In the genomic region with DNA sequence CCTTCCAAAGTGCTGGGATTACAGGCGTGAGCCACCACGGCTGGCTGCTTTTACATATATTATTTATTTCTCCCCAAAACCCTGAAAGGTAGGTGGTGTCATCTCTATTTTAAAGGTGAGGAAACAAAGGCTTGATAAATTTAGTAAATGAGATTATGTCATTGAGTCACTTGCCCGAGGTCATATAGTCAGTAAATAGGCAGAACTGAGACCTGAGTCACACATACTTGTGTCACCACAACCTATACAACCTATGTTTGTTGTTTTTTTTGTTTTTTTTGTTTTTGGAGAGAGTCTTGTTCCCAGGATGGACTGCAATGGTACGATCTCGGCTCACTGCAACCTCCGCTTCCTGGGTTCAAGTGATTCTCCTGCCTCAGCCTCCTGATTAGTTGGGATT, we compare ENCODE assay signal across 24 cellular contexts. TPM values are rescaled to one million over a fixed set of nuclear protein-coding genes. Genes with fewer than 3 reads are reported as not detected.
DNase-seq lines count a peak whose midpoint lies in the region; ATAC-seq and TF ChIP-seq lines count a peak whose summit lies in the region.
"Had no signal": no experiment of that assay in that cellular context is flagged by ENCODE, and none has a peak within 500 bp of the region (broad histone marks: within the 10 kb centered on the region; RNA-seq: fewer than 3 reads in every experiment).

No MANE protein-coding gene starts in this region.

- H3K9me3 ChIP-seq in RWPE2 (ENCODE audit: severe bottlenecking) (no peaks in the 10 kb centered on the region), fibroblast of lung (ENCODE audit: control insufficient read depth, insufficient read depth, low read depth, low read length) (no peaks in the 10 kb centered on the region), A673 (ENCODE audit: low read depth, low read length, poor library complexity, severe bottlenecking) (no peaks in the 10 kb centered on the region)
- H3K9me3 ChIP-seq: sigmoid colon, SJCRH30, transverse colon had no signal

- H3K27ac ChIP-seq in RWPE2 (ENCODE audit: poor library complexity, severe bottlenecking) (no peak overlapping the region), fibroblast of lung (ENCODE audit: insufficient read depth, low read length) (peak overlapping the region; percentile 34), A673 (ENCODE audit: low read depth, low read length, poor library complexity, severe bottlenecking) (no peak overlapping the region)
- H3K27ac ChIP-seq: sigmoid colon, SJCRH30, transverse colon had no signal

- intact Hi-C loops in A673 (cut with micrococcal nuclease; ENCODE audit: unreplicated experiment): no loop called here

- no peak overlapping the region for H3K4me2 ChIP-seq in fibroblast of lung (ENCODE audit: extremely low read depth, insufficient read depth, low read length)

- no peak overlapping the region for H3K9ac ChIP-seq in fibroblast of lung (ENCODE audit: insufficient read depth, low read length)

- DNase-seq in AG08395 (ENCODE audit: low spot score): peak; percentile 21
- DNase-seq in ELR (ENCODE audit: low read depth): peak; percentile 93
- DNase-seq in RWPE2 (ENCODE audit: low spot score): no peak
- DNase-seq in fibroblast of lung (ENCODE audit: low read depth in 2 of 2): peak in 1 of 2 donors; percentile 45
- DNase-seq in A673 (ENCODE audit: low spot score): no peak
- no peak for DNase-seq in pons (ENCODE audit: low spot score)
- no peak for DNase-seq in NCI-H2171 (lab: John Stamatoyannopoulos, UW)
- no peak for DNase-seq in endothelial cell (ENCODE audit: low spot score)
- DNase-seq: activated CD4-positive, alpha-beta T cell treated with anti-CD3 and anti-CD28 coated beads for 1 hour; activated naive CD8-positive, alpha-beta T cell treated with anti-CD3 and anti-CD28 coated beads for 36 hours; CD4-positive, alpha-beta T cell; foreskin melanocyte; GDM1; left ventricle myocardium superior; NCI-H1105; NCI-H2029; NCI-H226; sigmoid colon; SJCRH30; stimulated activated CD4-positive, alpha-beta T cell treated with anti-CD3 and anti-CD28 coated beads, Interleukin-15, amount 100 ng/mL, for 24 hours; T-helper 1 cell; transverse colon had no signal

- H3K4me1 Mint-ChIP-seq in endothelial cell (ENCODE audit: unreplicated experiment): no peaks in the 10 kb centered on the region
- H3K4me1 Mint-ChIP-seq: neural crest cell had no signal

- no peak overlapping the region for H2AFZ ChIP-seq in fibroblast of lung (ENCODE audit: low read length)

- peaks cover 34% of the 10 kb centered on the region for H3K36me3 Mint-ChIP-seq in endothelial cell (ENCODE audit: low read depth, unreplicated experiment)

- no peaks in the 10 kb centered on the region for H3K27me3 Mint-ChIP-seq in endothelial cell (ENCODE audit: unreplicated experiment)
- H3K27me3 Mint-ChIP-seq: activated naive CD8-positive, alpha-beta T cell treated with anti-CD3 and anti-CD28 coated beads for 36 hours; CD4-positive, alpha-beta T cell had no signal

- H3K79me2 ChIP-seq in fibroblast of lung (ENCODE audit: control insufficient read depth, insufficient read depth, low read length): no peaks in the 10 kb centered on the region

- H3K27ac Mint-ChIP-seq in endothelial cell (ENCODE audit: unreplicated experiment): no peak overlapping the region
- H3K27ac Mint-ChIP-seq: activated naive CD8-positive, alpha-beta T cell treated with anti-CD3 and anti-CD28 coated beads for 36 hours; CD4-positive, alpha-beta T cell had no signal

- H3K9me3 Mint-ChIP-seq in endothelial cell (ENCODE audit: unreplicated experiment): no peaks in the 10 kb centered on the region
- H3K9me3 Mint-ChIP-seq: activated naive CD8-positive, alpha-beta T cell treated with anti-CD3 and anti-CD28 coated beads for 36 hours; CD4-positive, alpha-beta T cell; neural crest cell had no signal

- POLR2A ChIA-PET in A673 (lab: Charles Lee; ENCODE audit: low non-redundant PET): no interaction called here

- peak; percentile 62; the same call in 2 of the 3 replicates for ATAC-seq in RWPE2 (ENCODE audit: low read depth)
- ATAC-seq: left ventricle myocardium superior had no signal

- peaks cover 16% of the 10 kb centered on the region for H3K4me1 ChIP-seq in RWPE2 (ENCODE audit: insufficient read depth, poor library complexity, severe bottlenecking)
- H3K4me1 ChIP-seq in fibroblast of lung (ENCODE audit: control insufficient read depth, extremely low read depth, insufficient read depth, low read length): peaks cover 8% of the 10 kb centered on the region
- H3K4me1 ChIP-seq in A673 (ENCODE audit: insufficient read depth, low read length, poor library complexity, severe bottlenecking): no peaks in the 10 kb centered on the region
- H3K4me1 ChIP-seq: sigmoid colon, SJCRH30 had no signal

- H3K27me3 ChIP-seq in RWPE2 (ENCODE audit: insufficient read depth, poor library complexity, severe bottlenecking): no peaks in the 10 kb centered on the region
- no peaks in the 10 kb centered on the region for H3K27me3 ChIP-seq in fibroblast of lung (ENCODE audit: control insufficient read depth, insufficient read depth, low read length)
- H3K27me3 ChIP-seq in A673 (replicated peaks; ENCODE audit: insufficient read depth, low read depth, low read length, poor library complexity): no peaks in the 10 kb centered on the region
- H3K27me3 ChIP-seq: sigmoid colon, SJCRH30, transverse colon had no signal

- H4K20me1 ChIP-seq in fibroblast of lung (ENCODE audit: control insufficient read depth, extremely low read depth, insufficient read depth, low read length): no peaks in the 10 kb centered on the region

- BruUV-seq in A673 (replicated peaks; lab: Mats Ljungman, UMichigan): no TSS peak

- H3K4me3 ChIP-seq in RWPE2 (ENCODE audit: severe bottlenecking): no peak overlapping the region
- H3K4me3 ChIP-seq in fibroblast of lung (replicated peaks in 1 of 4; ENCODE audit: control extremely low read depth in 1 of 4, insufficient read depth in 1 of 4, low read depth in 3 of 4, low read length in 4 of 4): no peak overlapping the region
- H3K4me3 ChIP-seq in A673 (ENCODE audit: low read depth, low read length, poor library complexity, severe bottlenecking): no peak overlapping the region
- H3K4me3 ChIP-seq: sigmoid colon, SJCRH30, transverse colon had no signal

- CTCF ChIA-PET in A673 (lab: Charles Lee): no interaction called here

- H3K4me3 Mint-ChIP-seq in endothelial cell (ENCODE audit: unreplicated experiment): no peak overlapping the region
- H3K4me3 Mint-ChIP-seq: activated naive CD8-positive, alpha-beta T cell treated with anti-CD3 and anti-CD28 coated beads for 36 hours; CD4-positive, alpha-beta T cell; neural crest cell had no signal

- H3K36me3 ChIP-seq in RWPE2 (ENCODE audit: low read depth): peaks cover 76% of the 10 kb centered on the region
- H3K36me3 ChIP-seq in fibroblast of lung (ENCODE audit: control insufficient read depth, insufficient read depth, low read length): peaks cover 3% of the 10 kb centered on the region
- peaks cover 48% of the 10 kb centered on the region for H3K36me3 ChIP-seq in A673 (ENCODE audit: insufficient read depth, low read length, poor library complexity, severe bottlenecking)

- no peak for TF ChIP-seq CTCF in RWPE2 (IDR thresholded peaks at IDR 0.05; ENCODE audit: poor library complexity, severe bottlenecking)
- no peak for TF ChIP-seq CTCF in fibroblast of lung (conservative IDR thresholded peaks at IDR 0.05 in 1 of 2, IDR thresholded peaks at IDR 0.05 in 1 of 2; ENCODE audit: low read depth in 1 of 2, low read length in 2 of 2)
- no peak for TF ChIP-seq CTCF in A673 (conservative IDR thresholded peaks at IDR 0.05; ENCODE audit: low read depth, low read length)
- TF ChIP-seq CTCF in endothelial cell (IDR thresholded peaks at IDR 0.05; ENCODE audit: unreplicated experiment): no peak

RNA-seq across cellular contexts. Expression of gene TSFM, which starts 12.8 kb away (rescaled TPM):
- total RNA-seq in fibroblast of lung (15.5 and 20.3 TPM in 2 replicates), A673 (2021) (52.6 and 58.5 TPM in 2 replicates), endothelial cell (ENCODE audit: unreplicated experiment) (25.8 TPM)
- polyA plus RNA-seq in fibroblast of lung: 16.8 and 19.0 TPM in 2 replicates
- polyA plus RNA-seq in fibroblast of lung (2012): 32.2 and 40.9 TPM in 2 replicates
- polyA minus RNA-seq in fibroblast of lung (ENCODE audit: low replicate concordance): 7.3 and 10.9 TPM in 2 replicates

RNA-seq across cellular contexts. Expression of gene EEF1AKMT3, which starts 22.9 kb away (rescaled TPM):
- total RNA-seq in fibroblast of lung: 3.9 and 8.9 TPM in 2 replicates
- 6.7 and 11.9 TPM in 2 replicates for polyA plus RNA-seq in fibroblast of lung
- polyA plus RNA-seq in fibroblast of lung (2012): 4.3 and 7.2 TPM in 2 replicates
- polyA minus RNA-seq in fibroblast of lung (ENCODE audit: low replicate concordance): 8.7 and 24.9 TPM in 2 replicates
- 5.3 and 7.4 TPM in 2 replicates for total RNA-seq in A673 (2021)
- total RNA-seq in endothelial cell (ENCODE audit: unreplicated experiment): 8.6 TPM

RNA-seq across cellular contexts. Expression of gene AVIL, which starts 23.2 kb away (rescaled TPM):
- total RNA-seq in fibroblast of lung: 2.8 and 7.1 TPM in 2 replicates
- polyA plus RNA-seq in fibroblast of lung: 1.1 and 2.2 TPM in 2 replicates
- polyA plus RNA-seq in fibroblast of lung (2012): 0.96 and 1.9 TPM in 2 replicates
- 2.4 TPM in 1 of 2 replicates, not detected in the other for polyA minus RNA-seq in fibroblast of lung (ENCODE audit: low replicate concordance)
- 4.4 and 5.4 TPM in 2 replicates for total RNA-seq in A673 (2021)
- total RNA-seq in endothelial cell (ENCODE audit: unreplicated experiment): 4.5 TPM
- total RNA-seq: epithelial cell of proximal tubule had no signal

RNA-seq across cellular contexts. Expression of gene METTL1, which starts 23.4 kb away (rescaled TPM):
- 3.5 and 6.4 TPM in 2 replicates for total RNA-seq in fibroblast of lung
- polyA plus RNA-seq in fibroblast of lung: 16.9 and 28.5 TPM in 2 replicates
- 21.0 and 31.8 TPM in 2 replicates for polyA plus RNA-seq in fibroblast of lung (2012)
- 25.6 and 84.0 TPM in 2 replicates for polyA minus RNA-seq in fibroblast of lung (ENCODE audit: low replicate concordance)
- total RNA-seq in A673 (2021): 51.0 and 55.6 TPM in 2 replicates
- total RNA-seq in endothelial cell (ENCODE audit: unreplicated experiment): 10.6 TPM

RNA-seq across cellular contexts. Expression of gene CYP27B1, which starts 28.5 kb away (rescaled TPM):
- total RNA-seq in fibroblast of lung (under 0.01 and 0.17 TPM in 2 replicates), A673 (2021) (4.5 and 4.7 TPM in 2 replicates), endothelial cell (ENCODE audit: unreplicated experiment) (1.4 TPM)
- 0.26 and 0.29 TPM in 2 replicates for polyA plus RNA-seq in fibroblast of lung
- 0.09 and 0.21 TPM in 2 replicates for polyA plus RNA-seq in fibroblast of lung (2012)
- polyA minus RNA-seq in fibroblast of lung (ENCODE audit: low replicate concordance): not detected in 2 replicates
- total RNA-seq: left ventricle myocardium superior had no signal

Comparison
In these comparisons a context has a peak if more than half of its experiments do, and no peak if none do; other contexts are left out.
1. DNase-seq: peak in AG08395 (single experiment) and ELR (single experiment); none in RWPE2 (single experiment), A673 (single experiment), pons (single experiment), NCI-H2171 (single experiment) and endothelial cell (single experiment).